Comparison of ENCODE assay signal across 14 cellular contexts in the genomic region with DNA sequence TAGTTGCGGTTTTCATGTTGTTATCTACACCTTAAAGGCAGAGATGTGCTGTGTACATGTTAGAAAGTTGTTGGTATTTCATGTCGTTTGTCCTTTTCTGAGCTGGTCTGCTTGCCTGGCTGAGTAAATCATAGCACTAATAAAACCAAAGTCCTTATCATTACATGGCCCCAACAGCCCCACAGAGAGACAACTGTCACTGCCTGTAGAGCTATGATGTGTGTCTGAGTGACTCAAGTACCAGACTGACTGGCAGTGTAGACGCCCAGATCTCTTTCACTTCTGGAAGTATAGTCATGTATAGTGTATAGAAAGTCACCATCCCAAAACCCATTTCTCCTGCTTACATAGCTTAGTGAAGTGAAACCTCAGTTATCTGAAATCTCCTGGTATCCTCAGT. TPM values are rescaled to one million over a fixed set of nuclear protein-coding genes. Genes with fewer than 3 reads are reported as not detected.
DNase-seq lines count a peak whose midpoint lies in the region; ATAC-seq and TF ChIP-seq lines count a peak whose summit lies in the region.
"Had no signal": no experiment of that assay in that cellular context is flagged by ENCODE, and none has a peak within 500 bp of the region (broad histone marks: within the 10 kb centered on the region; RNA-seq: fewer than 3 reads in every experiment).

No MANE protein-coding gene starts in this region.

- ATAC-seq in activated T-cell treated with anti-CD3 and anti-CD28 coated beads, Interleukin-2, amount 50 U/mL, for 72 hours (replicated peaks in 1 of 2) = peak; percentile 68 to 76
- no peak for ATAC-seq in HG02884 (IDR thresholded peaks at IDR 0.05; ENCODE audit: unreplicated experiment)
- ATAC-seq in HG02970 (IDR thresholded peaks at IDR 0.05; ENCODE audit: low FRiP score, unreplicated experiment) = no peak
- ATAC-seq: naive thymus-derived CD4-positive, alpha-beta T cell had no signal

- DNase-seq in activated T-cell treated with anti-CD3 and anti-CD28 coated beads, Interleukin-2, amount 50 U/mL, for 72 hours = peak; percentile 10 to 17
- no peak for DNase-seq in activated T-cell treated with anti-CD3 and anti-CD28 coated beads, Interleukin-2, amount 50 U/mL, for 24 hours
- DNase-seq in LHCN-M2 (ENCODE audit: low read depth) (peak; percentile 72), endothelial cell (ENCODE audit: low spot score) (no peak), progenitor cell of endocrine pancreas (ENCODE audit: low spot score, unreplicated experiment) (no peak)
- DNase-seq: activated B cell treated with CpG ODN at 0.5 μM for 24 hours; naive thymus-derived CD4-positive, alpha-beta T cell; NCI-H1048; NCI-H345; SHP77 treated with DMSO at 0.1 percent for 48 hours; stimulated activated CD4-positive, alpha-beta T cell treated with anti-CD3 and anti-CD28 coated beads, Interleukin-12 subunit alpha, Interleukin-12 subunit beta, amount 100 ng/mL, for 4 hours had no signal

- no peak overlapping the region for H3K27ac ChIP-seq in skeletal muscle tissue (ENCODE audit: low read depth, low read length)

- H3K27me3 ChIP-seq in skeletal muscle tissue (ENCODE audit: control insufficient read depth in 3 of 3, insufficient read depth in 3 of 3, low read length in 3 of 3) = no peaks in the 10 kb centered on the region

- no peak for TF ChIP-seq CTCF in endothelial cell (IDR thresholded peaks at IDR 0.05; ENCODE audit: unreplicated experiment)
- no peak for TF ChIP-seq CTCF in progenitor cell of endocrine pancreas (IDR thresholded peaks at IDR 0.05; ENCODE audit: unreplicated experiment)

- no peaks in the 10 kb centered on the region for H3K36me3 Mint-ChIP-seq in activated T-cell treated with anti-CD3 and anti-CD28 coated beads, Interleukin-2, amount 50 U/mL, for 72 hours (ENCODE audit: insufficient read depth in 2 of 2)
- peaks cover 2% of the 10 kb centered on the region for H3K36me3 Mint-ChIP-seq in activated T-cell treated with anti-CD3 and anti-CD28 coated beads, Interleukin-2, amount 50 U/mL, for 24 hours (ENCODE audit: low read depth)
- peaks cover 4% of the 10 kb centered on the region for H3K36me3 Mint-ChIP-seq in endothelial cell (ENCODE audit: low read depth, unreplicated experiment)
- peaks cover 1% of the 10 kb centered on the region for H3K36me3 Mint-ChIP-seq in progenitor cell of endocrine pancreas (ENCODE audit: insufficient read depth)

- no peak overlapping the region for H3K4me3 ChIP-seq in skeletal muscle tissue (ENCODE audit: low read length in 3 of 3)

- peaks cover 35 to 54% (median 41%) of the 10 kb centered on the region in 3 donors for H3K4me1 ChIP-seq in skeletal muscle tissue (ENCODE audit: control insufficient read depth in 3 of 3, insufficient read depth in 3 of 3, low read length in 3 of 3)

- no peaks in the 10 kb centered on the region for H3K9me3 Mint-ChIP-seq in activated T-cell treated with anti-CD3 and anti-CD28 coated beads, Interleukin-2, amount 50 U/mL, for 72 hours
- no peaks in the 10 kb centered on the region for H3K9me3 Mint-ChIP-seq in activated T-cell treated with anti-CD3 and anti-CD28 coated beads, Interleukin-2, amount 50 U/mL, for 24 hours
- H3K9me3 Mint-ChIP-seq in endothelial cell (ENCODE audit: unreplicated experiment) = no peaks in the 10 kb centered on the region
- no peaks in the 10 kb centered on the region for H3K9me3 Mint-ChIP-seq in progenitor cell of endocrine pancreas (ENCODE audit: low read depth)
- H3K9me3 Mint-ChIP-seq: activated B cell treated with CpG ODN at 0.5 μM for 24 hours had no signal

- no peaks in the 10 kb centered on the region for H3K9me3 ChIP-seq in skeletal muscle tissue (ENCODE audit: control insufficient read depth in 3 of 3, low read length in 3 of 3)

- H3K4me1 Mint-ChIP-seq in activated T-cell treated with anti-CD3 and anti-CD28 coated beads, Interleukin-2, amount 50 U/mL, for 72 hours (ENCODE audit: low read depth) = peaks cover 13% of the 10 kb centered on the region
- H3K4me1 Mint-ChIP-seq in activated T-cell treated with anti-CD3 and anti-CD28 coated beads, Interleukin-2, amount 50 U/mL, for 24 hours (ENCODE audit: low read depth) = peaks cover 19% of the 10 kb centered on the region
- peaks cover 48% of the 10 kb centered on the region for H3K4me1 Mint-ChIP-seq in endothelial cell (ENCODE audit: unreplicated experiment)
- H3K4me1 Mint-ChIP-seq in progenitor cell of endocrine pancreas (ENCODE audit: low read depth) = peaks cover 55% of the 10 kb centered on the region

- H3K36me3 ChIP-seq in skeletal muscle tissue (ENCODE audit: control insufficient read depth in 3 of 3, insufficient read depth in 3 of 3, low read length in 3 of 3) = no peaks in the 10 kb centered on the region

- no peak overlapping the region for H3K27ac Mint-ChIP-seq in activated T-cell treated with anti-CD3 and anti-CD28 coated beads, Interleukin-2, amount 50 U/mL, for 72 hours
- H3K27ac Mint-ChIP-seq in activated T-cell treated with anti-CD3 and anti-CD28 coated beads, Interleukin-2, amount 50 U/mL, for 24 hours = no peak overlapping the region
- H3K27ac Mint-ChIP-seq in endothelial cell (ENCODE audit: unreplicated experiment) = peak overlapping the region; percentile 42
- no peak overlapping the region for H3K27ac Mint-ChIP-seq in progenitor cell of endocrine pancreas
- H3K27ac Mint-ChIP-seq: activated B cell treated with CpG ODN at 0.5 μM for 24 hours; naive thymus-derived CD4-positive, alpha-beta T cell had no signal

- H3K27me3 Mint-ChIP-seq in activated T-cell treated with anti-CD3 and anti-CD28 coated beads, Interleukin-2, amount 50 U/mL, for 72 hours (ENCODE audit: low read depth) = peaks cover 22% of the 10 kb centered on the region
- peaks cover 43% of the 10 kb centered on the region for H3K27me3 Mint-ChIP-seq in activated T-cell treated with anti-CD3 and anti-CD28 coated beads, Interleukin-2, amount 50 U/mL, for 24 hours
- H3K27me3 Mint-ChIP-seq in endothelial cell (ENCODE audit: unreplicated experiment) (peaks cover 4% of the 10 kb centered on the region), progenitor cell of endocrine pancreas (no peaks in the 10 kb centered on the region)

- peak overlapping the region in 2 of 3 donors; percentile 0 to 38 for H3K9ac ChIP-seq in skeletal muscle tissue (ENCODE audit: low read depth in 1 of 3, low read length in 3 of 3)

- H3K4me3 Mint-ChIP-seq in activated T-cell treated with anti-CD3 and anti-CD28 coated beads, Interleukin-2, amount 50 U/mL, for 72 hours = no peak overlapping the region
- H3K4me3 Mint-ChIP-seq in activated T-cell treated with anti-CD3 and anti-CD28 coated beads, Interleukin-2, amount 50 U/mL, for 24 hours = no peak overlapping the region
- H3K4me3 Mint-ChIP-seq in endothelial cell (ENCODE audit: unreplicated experiment) = no peak overlapping the region
- no peak overlapping the region for H3K4me3 Mint-ChIP-seq in progenitor cell of endocrine pancreas (ENCODE audit: low read depth)
- H3K4me3 Mint-ChIP-seq: activated B cell treated with CpG ODN at 0.5 μM for 24 hours had no signal

RNA-seq across cellular contexts. Expression of gene SOCS6, which starts 4.3 kb away (rescaled TPM):
- total RNA-seq in activated T-cell treated with anti-CD3 and anti-CD28 coated beads, Interleukin-2, amount 50 U/mL, for 72 hours = 1 to 10 TPM; 1.7 to 2.0 TPM
- total RNA-seq in LHCN-M2 (2014; rRNA removed) (20.8 and 21.9 TPM in 2 replicates), endothelial cell (ENCODE audit: unreplicated experiment) (23.7 TPM), skeletal muscle tissue (17.7 TPM), progenitor cell of endocrine pancreas (36.3 and 39.0 TPM in 2 replicates)
- 5.4 TPM for polyA plus RNA-seq in LHCN-M2 (2012)

Comparison
In these comparisons a context has a peak if more than half of its experiments do, and no peak if none do; other contexts are left out.
1. DNase-seq: peak in activated T-cell treated with anti-CD3 and anti-CD28 coated beads, Interleukin-2, amount 50 U/mL, for 72 hours (2 of 2) and LHCN-M2 (single experiment); none in activated T-cell treated with anti-CD3 and anti-CD28 coated beads, Interleukin-2, amount 50 U/mL, for 24 hours (single experiment), endothelial cell (single experiment) and progenitor cell of endocrine pancreas (single experiment).
2. ATAC-seq: peak in activated T-cell treated with anti-CD3 and anti-CD28 coated beads, Interleukin-2, amount 50 U/mL, for 72 hours (2 of 2); none in HG02884 (single experiment) and HG02970 (single experiment).